ENCODE assay signal across 1 cellular context in the genomic region with DNA sequence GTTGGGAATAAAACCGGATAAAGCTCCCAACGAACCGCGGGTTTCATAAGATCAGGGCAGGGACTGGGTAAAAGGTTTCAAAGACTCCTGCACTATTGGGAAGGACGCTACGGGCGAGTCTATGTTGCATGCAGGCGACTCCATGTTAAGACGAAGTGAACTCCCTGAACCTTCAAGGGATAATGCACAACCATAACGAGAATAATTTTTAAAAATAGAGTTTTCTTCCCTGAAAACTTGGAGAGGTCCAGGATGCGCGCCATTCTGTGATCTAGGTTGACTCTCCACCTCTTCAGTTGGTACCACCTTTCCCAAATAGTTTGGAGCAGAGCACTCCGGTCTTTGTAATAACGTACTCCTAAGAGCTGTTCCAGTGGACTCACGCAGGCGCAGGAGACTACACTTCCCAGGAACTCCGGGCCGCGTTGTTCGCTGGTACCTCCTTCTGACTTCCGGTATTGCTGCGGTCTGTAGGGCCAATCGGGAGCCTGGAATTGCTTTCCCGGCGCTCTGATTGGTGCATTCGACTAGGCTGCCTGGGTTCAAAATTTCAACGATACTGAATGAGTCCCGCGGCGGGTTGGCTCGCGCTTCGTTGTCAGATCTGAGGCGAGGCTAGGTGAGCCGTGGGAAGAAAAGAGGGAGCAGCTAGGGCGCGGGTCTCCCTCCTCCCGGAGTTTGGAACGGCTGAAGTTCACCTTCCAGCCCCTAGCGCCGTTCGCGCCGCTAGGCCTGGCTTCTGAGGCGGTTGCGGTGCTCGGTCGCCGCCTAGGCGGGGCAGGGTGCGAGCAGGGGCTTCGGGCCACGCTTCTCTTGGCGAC.
TF ChIP-seq lines count a peak whose summit lies in the region.

A gene with protein sequence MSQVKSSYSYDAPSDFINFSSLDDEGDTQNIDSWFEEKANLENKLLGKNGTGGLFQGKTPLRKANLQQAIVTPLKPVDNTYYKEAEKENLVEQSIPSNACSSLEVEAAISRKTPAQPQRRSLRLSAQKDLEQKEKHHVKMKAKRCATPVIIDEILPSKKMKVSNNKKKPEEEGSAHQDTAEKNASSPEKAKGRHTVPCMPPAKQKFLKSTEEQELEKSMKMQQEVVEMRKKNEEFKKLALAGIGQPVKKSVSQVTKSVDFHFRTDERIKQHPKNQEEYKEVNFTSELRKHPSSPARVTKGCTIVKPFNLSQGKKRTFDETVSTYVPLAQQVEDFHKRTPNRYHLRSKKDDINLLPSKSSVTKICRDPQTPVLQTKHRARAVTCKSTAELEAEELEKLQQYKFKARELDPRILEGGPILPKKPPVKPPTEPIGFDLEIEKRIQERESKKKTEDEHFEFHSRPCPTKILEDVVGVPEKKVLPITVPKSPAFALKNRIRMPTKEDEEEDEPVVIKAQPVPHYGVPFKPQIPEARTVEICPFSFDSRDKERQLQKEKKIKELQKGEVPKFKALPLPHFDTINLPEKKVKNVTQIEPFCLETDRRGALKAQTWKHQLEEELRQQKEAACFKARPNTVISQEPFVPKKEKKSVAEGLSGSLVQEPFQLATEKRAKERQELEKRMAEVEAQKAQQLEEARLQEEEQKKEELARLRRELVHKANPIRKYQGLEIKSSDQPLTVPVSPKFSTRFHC (plus strand): TSS at position 562 of the 821 bp plus-strand sequence. CDS start 18,187 bp downstream, outside the sequence.

TF ChIP-seq in K562, 482 proteins besides CTCF, POLR2A, EP300 and RAD21 (continued from another document and continues in another):
- 0 out of 4 replicates have a peak, but pooled peaks have one; percentile 31 to 59 for TF ChIP-seq MLLT1 (IDR thresholded peaks at IDR 0.05)
- no peak for TF ChIP-seq CCNT2 (IDR thresholded peaks at IDR 0.05; ENCODE audit: borderline replicate concordance, extremely low read depth, insufficient read length, low read depth, low read length)
- peak; percentile 34 to 55 for TF ChIP-seq E2F6 (IDR thresholded peaks at IDR 0.05; ENCODE audit: borderline replicate concordance in 1 of 2, extremely low read depth in 1 of 2, insufficient read depth in 1 of 2, insufficient read length in 1 of 2, low read depth in 1 of 2, low read length in 1 of 2, poor library complexity in 1 of 2, severe bottlenecking in 1 of 2)
- peak in 1 of 2 experiments; percentile 94; a peak in 2 of 4 replicates for TF ChIP-seq NONO (IDR thresholded peaks at IDR 0.05; ENCODE audit: low read depth in 2 of 2, low read length in 1 of 2)
- peak; percentile 89 for TF ChIP-seq SUPT5H (IDR thresholded peaks at IDR 0.05)
- TF ChIP-seq ELF2 (CRISPR knock-in tag; IDR thresholded peaks at IDR 0.05): no peak
- no peak for TF ChIP-seq ZNF175 (CRISPR knock-in tag; IDR thresholded peaks at IDR 0.05; ENCODE audit: low read depth)
- TF ChIP-seq ZNF324 (CRISPR knock-in tag; IDR thresholded peaks at IDR 0.05): no peak
- TF ChIP-seq ZFP36 (IDR thresholded peaks at IDR 0.05; ENCODE audit: low read depth, low read length, partially characterized antibody): no peak
- TF ChIP-seq KAT8 (IDR thresholded peaks at IDR 0.05; ENCODE audit: low read depth): no peak
- no peak for TF ChIP-seq BCL6 (CRISPR knock-in tag; IDR thresholded peaks at IDR 0.05)
- no peak for TF ChIP-seq CBFA2T2 (conservative IDR thresholded peaks at IDR 0.05)
- no peak for TF ChIP-seq ZNF146 (CRISPR knock-in tag; IDR thresholded peaks at IDR 0.05; ENCODE audit: unreplicated experiment)
- no peak for TF ChIP-seq SNRNP70 (optimal IDR thresholded peaks at IDR 0.05; ENCODE audit: low read depth, low read length)
- TF ChIP-seq, protein P1, sequence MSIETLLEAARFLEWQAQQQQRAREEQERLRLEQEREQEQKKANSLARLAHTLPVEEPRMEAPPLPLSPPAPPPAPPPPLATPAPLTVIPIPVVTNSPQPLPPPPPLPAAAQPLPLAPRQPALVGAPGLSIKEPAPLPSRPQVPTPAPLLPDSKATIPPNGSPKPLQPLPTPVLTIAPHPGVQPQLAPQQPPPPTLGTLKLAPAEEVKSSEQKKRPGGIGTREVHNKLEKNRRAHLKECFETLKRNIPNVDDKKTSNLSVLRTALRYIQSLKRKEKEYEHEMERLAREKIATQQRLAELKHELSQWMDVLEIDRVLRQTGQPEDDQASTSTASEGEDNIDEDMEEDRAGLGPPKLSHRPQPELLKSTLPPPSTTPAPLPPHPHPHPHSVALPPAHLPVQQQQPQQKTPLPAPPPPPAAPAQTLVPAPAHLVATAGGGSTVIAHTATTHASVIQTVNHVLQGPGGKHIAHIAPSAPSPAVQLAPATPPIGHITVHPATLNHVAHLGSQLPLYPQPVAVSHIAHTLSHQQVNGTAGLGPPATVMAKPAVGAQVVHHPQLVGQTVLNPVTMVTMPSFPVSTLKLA (conservative IDR thresholded peaks at IDR 0.05): peak; percentile 75 to 91; a peak in 3 of 4 replicates
- TF ChIP-seq, protein P2, sequence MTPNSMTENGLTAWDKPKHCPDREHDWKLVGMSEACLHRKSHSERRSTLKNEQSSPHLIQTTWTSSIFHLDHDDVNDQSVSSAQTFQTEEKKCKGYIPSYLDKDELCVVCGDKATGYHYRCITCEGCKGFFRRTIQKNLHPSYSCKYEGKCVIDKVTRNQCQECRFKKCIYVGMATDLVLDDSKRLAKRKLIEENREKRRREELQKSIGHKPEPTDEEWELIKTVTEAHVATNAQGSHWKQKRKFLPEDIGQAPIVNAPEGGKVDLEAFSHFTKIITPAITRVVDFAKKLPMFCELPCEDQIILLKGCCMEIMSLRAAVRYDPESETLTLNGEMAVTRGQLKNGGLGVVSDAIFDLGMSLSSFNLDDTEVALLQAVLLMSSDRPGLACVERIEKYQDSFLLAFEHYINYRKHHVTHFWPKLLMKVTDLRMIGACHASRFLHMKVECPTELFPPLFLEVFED (CRISPR knock-in tag; conservative IDR thresholded peaks at IDR 0.05): no peak
- TF ChIP-seq SMARCA5 (IDR thresholded peaks at IDR 0.05): no peak
- no peak for TF ChIP-seq NCOR1 (IDR thresholded peaks at IDR 0.05)
- TF ChIP-seq FOXM1 (IDR thresholded peaks at IDR 0.05; ENCODE audit: low read depth): peak; percentile 100
- TF ChIP-seq FOXM1 (CRISPR knock-in tag; IDR thresholded peaks at IDR 0.05; ENCODE audit: low read depth): peak; percentile 96; the same call in 1 of the 2 replicates
- 0 out of 2 replicates have a peak, but pooled peaks have one; percentile 52 for TF ChIP-seq BRD4 (IDR thresholded peaks at IDR 0.05)
- TF ChIP-seq, protein P3, sequence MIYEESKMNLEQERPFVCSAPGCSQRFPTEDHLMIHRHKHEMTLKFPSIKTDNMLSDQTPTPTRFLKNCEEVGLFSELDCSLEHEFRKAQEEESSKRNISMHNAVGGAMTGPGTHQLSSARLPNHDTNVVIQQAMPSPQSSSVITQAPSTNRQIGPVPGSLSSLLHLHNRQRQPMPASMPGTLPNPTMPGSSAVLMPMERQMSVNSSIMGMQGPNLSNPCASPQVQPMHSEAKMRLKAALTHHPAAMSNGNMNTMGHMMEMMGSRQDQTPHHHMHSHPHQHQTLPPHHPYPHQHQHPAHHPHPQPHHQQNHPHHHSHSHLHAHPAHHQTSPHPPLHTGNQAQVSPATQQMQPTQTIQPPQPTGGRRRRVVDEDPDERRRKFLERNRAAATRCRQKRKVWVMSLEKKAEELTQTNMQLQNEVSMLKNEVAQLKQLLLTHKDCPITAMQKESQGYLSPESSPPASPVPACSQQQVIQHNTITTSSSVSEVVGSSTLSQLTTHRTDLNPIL (CRISPR knock-in tag; IDR thresholded peaks at IDR 0.05): no peak
- no peak for TF ChIP-seq FOXA3 (CRISPR knock-in tag; conservative IDR thresholded peaks at IDR 0.05 in 1 of 2, IDR thresholded peaks at IDR 0.05 in 1 of 2)
- peak; percentile 41; the same call in 1 of the 2 replicates for TF ChIP-seq MTA3 (IDR thresholded peaks at IDR 0.05; ENCODE audit: borderline replicate concordance)
- no peak for TF ChIP-seq CBX5 (IDR thresholded peaks at IDR 0.05; ENCODE audit: borderline replicate concordance, low read depth)
- TF ChIP-seq, protein P4, sequence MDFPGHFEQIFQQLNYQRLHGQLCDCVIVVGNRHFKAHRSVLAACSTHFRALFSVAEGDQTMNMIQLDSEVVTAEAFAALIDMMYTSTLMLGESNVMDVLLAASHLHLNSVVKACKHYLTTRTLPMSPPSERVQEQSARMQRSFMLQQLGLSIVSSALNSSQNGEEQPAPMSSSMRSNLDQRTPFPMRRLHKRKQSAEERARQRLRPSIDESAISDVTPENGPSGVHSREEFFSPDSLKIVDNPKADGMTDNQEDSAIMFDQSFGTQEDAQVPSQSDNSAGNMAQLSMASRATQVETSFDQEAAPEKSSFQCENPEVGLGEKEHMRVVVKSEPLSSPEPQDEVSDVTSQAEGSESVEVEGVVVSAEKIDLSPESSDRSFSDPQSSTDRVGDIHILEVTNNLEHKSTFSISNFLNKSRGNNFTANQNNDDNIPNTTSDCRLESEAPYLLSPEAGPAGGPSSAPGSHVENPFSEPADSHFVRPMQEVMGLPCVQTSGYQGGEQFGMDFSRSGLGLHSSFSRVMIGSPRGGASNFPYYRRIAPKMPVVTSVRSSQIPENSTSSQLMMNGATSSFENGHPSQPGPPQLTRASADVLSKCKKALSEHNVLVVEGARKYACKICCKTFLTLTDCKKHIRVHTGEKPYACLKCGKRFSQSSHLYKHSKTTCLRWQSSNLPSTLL (IDR thresholded peaks at IDR 0.05): no peak
- no peak for TF ChIP-seq GMEB1 (CRISPR knock-in tag; IDR thresholded peaks at IDR 0.05)
- TF ChIP-seq, protein P5, sequence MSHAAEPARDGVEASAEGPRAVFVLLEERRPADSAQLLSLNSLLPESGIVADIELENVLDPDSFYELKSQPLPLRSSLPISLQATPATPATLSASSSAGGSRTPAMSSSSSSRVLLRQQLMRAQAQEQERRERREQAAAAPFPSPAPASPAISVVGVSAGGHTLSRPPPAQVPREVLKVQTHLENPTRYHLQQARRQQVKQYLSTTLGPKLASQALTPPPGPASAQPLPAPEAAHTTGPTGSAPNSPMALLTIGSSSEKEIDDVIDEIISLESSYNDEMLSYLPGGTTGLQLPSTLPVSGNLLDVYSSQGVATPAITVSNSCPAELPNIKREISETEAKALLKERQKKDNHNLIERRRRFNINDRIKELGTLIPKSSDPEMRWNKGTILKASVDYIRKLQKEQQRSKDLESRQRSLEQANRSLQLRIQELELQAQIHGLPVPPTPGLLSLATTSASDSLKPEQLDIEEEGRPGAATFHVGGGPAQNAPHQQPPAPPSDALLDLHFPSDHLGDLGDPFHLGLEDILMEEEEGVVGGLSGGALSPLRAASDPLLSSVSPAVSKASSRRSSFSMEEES (CRISPR knock-in tag; IDR thresholded peaks at IDR 0.05): no peak
- peak; percentile 66; the same call in 1 of the 2 replicates for TF ChIP-seq ZBTB7A (IDR thresholded peaks at IDR 0.05; ENCODE audit: borderline replicate concordance, control insufficient read depth, low read depth, low read length)
- peak; percentile 81 for TF ChIP-seq NFRKB (IDR thresholded peaks at IDR 0.05; ENCODE audit: low read depth)
- no peak for TF ChIP-seq ZNF609 (CRISPR knock-in tag; IDR thresholded peaks at IDR 0.05; ENCODE audit: borderline replicate concordance)
- no peak for TF ChIP-seq HDAC3 (IDR thresholded peaks at IDR 0.05; ENCODE audit: borderline replicate concordance, partially characterized antibody)
- 0 out of 2 replicates have a peak, but pooled peaks have one; percentile 46 for TF ChIP-seq TRIM28 (IDR thresholded peaks at IDR 0.05)
